3 cellular contexts compared by ENCODE assay signal in genomic region chr9:12155731-12156130, GRCh38.
"Had no signal": no experiment of that assay in that cellular context is flagged by ENCODE, and none has a peak within 500 bp of the region (broad histone marks: within the 10 kb centered on the region; RNA-seq: fewer than 3 reads in every experiment).

No MANE protein-coding gene starts in this region.

- DNase-seq: GDM1, GF-D8 had no signal

- ATAC-seq: GM12878 had no signal

- H3K4me3 ChIP-seq: GM12878 had no signal
